ENCODE assay signal across 8 cellular contexts in the genomic region with DNA sequence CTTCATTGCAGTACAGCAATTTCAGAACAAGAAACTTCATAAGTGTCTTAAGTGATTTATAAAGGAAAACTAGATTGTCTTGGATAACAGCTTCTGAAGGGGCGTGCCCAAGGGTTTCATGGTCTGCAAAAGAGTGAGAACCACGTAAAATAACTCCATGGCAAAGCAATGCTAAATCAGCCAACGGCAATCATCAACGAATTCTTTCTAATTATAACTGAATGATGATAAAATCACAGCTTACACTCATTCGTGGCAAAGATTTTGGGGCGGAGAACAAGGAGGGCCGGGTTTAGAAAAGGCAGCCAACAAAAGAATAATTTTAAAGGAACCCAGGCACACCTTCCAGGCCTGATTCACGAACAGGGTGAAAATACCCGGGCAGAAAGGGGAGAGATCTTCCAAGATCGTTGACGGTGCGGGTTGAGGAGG. TPM values are rescaled to one million over a fixed set of nuclear protein-coding genes. Genes with fewer than 3 reads are reported as not detected.
A peak's percentile ranks its signal among the peaks of the same experiment; 100 is the strongest.
DNase-seq lines count a peak whose midpoint lies in the region; ATAC-seq, FAIRE-seq and TF ChIP-seq lines count a peak whose summit lies in the region.

No MANE protein-coding gene starts in this region.

- ATAC-seq in activated CD8-positive, alpha-beta memory T cell treated with anti-CD3 and anti-CD28 coated beads, Interleukin-2, amount 10 ng/mL, durations not matched to agents 7 days and 5 days = no peak
- peak; percentile 25 for ATAC-seq in K562

- H3K27me3 ChIP-seq in K562 (ENCODE audit: control insufficient read depth in 2 of 2, insufficient read depth in 2 of 2, low read length in 2 of 2) = no peaks in the 10 kb centered on the region

- H3K27ac ChIP-seq in K562 (ENCODE audit: extremely low read depth, low read depth, low read length) = peak overlapping the region; percentile 91

- no peaks in the 10 kb centered on the region for H3K27me3 Mint-ChIP-seq in activated CD8-positive, alpha-beta memory T cell treated with anti-CD3 and anti-CD28 coated beads, Interleukin-2, amount 10 ng/mL, durations not matched to agents 7 days and 5 days

- no peaks in the 10 kb centered on the region for H3K36me3 ChIP-seq in K562 (ENCODE audit: control insufficient read depth, insufficient read depth, low read length)

- no peak for TF ChIP-seq RAD21 in K562 (CRISPR knock-in tag; conservative IDR thresholded peaks at IDR 0.05 in 1 of 2, IDR thresholded peaks at IDR 0.05 in 1 of 2)

- 1% methylated on average over 12 of the region's 12 CpGs for WGBS in K562 (ENCODE audit: insufficient coverage, low coverage, missing lambda C conversion rate)

- H3K36me3 Mint-ChIP-seq in activated CD8-positive, alpha-beta memory T cell treated with anti-CD3 and anti-CD28 coated beads, Interleukin-2, amount 10 ng/mL, durations not matched to agents 7 days and 5 days = peaks cover 17% of the 10 kb centered on the region

- peak overlapping the region; percentile 96 for H3K27ac Mint-ChIP-seq in activated CD8-positive, alpha-beta memory T cell treated with anti-CD3 and anti-CD28 coated beads, Interleukin-2, amount 10 ng/mL, durations not matched to agents 7 days and 5 days

- no peak for TF ChIP-seq CTCF in NB4 (IDR thresholded peaks at IDR 0.05; ENCODE audit: low read depth, low read length)
- no peak for TF ChIP-seq CTCF in K562 (IDR thresholded peaks at IDR 0.05 in 2 of 3, conservative IDR thresholded peaks at IDR 0.05 in 1 of 3; ENCODE audit: insufficient read depth in 2 of 3, low read depth in 1 of 3, low read length in 3 of 3)

- no peak for TF ChIP-seq EP300 in K562 (IDR thresholded peaks at IDR 0.05; ENCODE audit: low read length)

- CTCF ChIA-PET in activated CD8-positive, alpha-beta memory T cell treated with anti-CD3 and anti-CD28 coated beads, Interleukin-2, amount 10 ng/mL, durations not matched to agents 7 days and 5 days (lab: Charles Lee) = no interaction called here
- CTCF ChIA-PET in K562 (lab: Yijun Ruan, JAX; ENCODE audit: low intra/inter-chr PET ratio) = no interaction called here

- H4K20me1 ChIP-seq in K562 (replicated peaks; ENCODE audit: control insufficient read depth, insufficient read depth, low read length) = no peaks in the 10 kb centered on the region

- H3K4me3 Mint-ChIP-seq in activated CD8-positive, alpha-beta memory T cell treated with anti-CD3 and anti-CD28 coated beads, Interleukin-2, amount 10 ng/mL, durations not matched to agents 7 days and 5 days = peak overlapping the region; percentile 100

- intact Hi-C loops in K562 (cut with micrococcal nuclease) = no loop called here

- no peaks in the 10 kb centered on the region for H3K9me1 ChIP-seq in K562 (ENCODE audit: control insufficient read depth, insufficient read depth, low read length)

- H3K9me3 Mint-ChIP-seq in activated CD8-positive, alpha-beta memory T cell treated with anti-CD3 and anti-CD28 coated beads, Interleukin-2, amount 10 ng/mL, durations not matched to agents 7 days and 5 days (ENCODE audit: low read depth) = no peaks in the 10 kb centered on the region

- H3K9me3 ChIP-seq in K562 (replicated peaks; ENCODE audit: control insufficient read depth, insufficient read depth, low read depth, low read length) = no peaks in the 10 kb centered on the region

- H3K4me1 Mint-ChIP-seq in activated CD8-positive, alpha-beta memory T cell treated with anti-CD3 and anti-CD28 coated beads, Interleukin-2, amount 10 ng/mL, durations not matched to agents 7 days and 5 days = peaks cover 53% of the 10 kb centered on the region

- H2AFZ ChIP-seq in K562 (ENCODE audit: low read depth, low read length) = peak overlapping the region; percentile 94

- peak; percentile 46 for FAIRE-seq in K562 (lab: Jason Lieb, UNC)

- peak overlapping the region; percentile 96 for H3K4me2 ChIP-seq in K562 (ENCODE audit: insufficient read depth, low read length)

- TSS peak; percentile 60 for BruUV-seq in K562 (replicated peaks; lab: Mats Ljungman, UMichigan)

- peak overlapping the region; percentile 92 to 97 for H3K9ac ChIP-seq in K562 (ENCODE audit: insufficient read depth in 1 of 2, low read depth in 2 of 2, low read length in 2 of 2)

- POLR2A ChIA-PET in K562 (lab: Yijun Ruan, JAX) = interaction anchor here (0.7 to 1.4 kb wide), 3 partner anchors 10 to 1309 kb away, joined by 3 read pairs; no protein-coding TSS in a partner anchor

- H3K4me3 ChIP-seq in NB4 (ENCODE audit: low read depth, low read length) (peak overlapping the region; percentile 90), K562 (peak overlapping the region; percentile 70)

- no peaks in the 10 kb centered on the region for H3K4me1 ChIP-seq in K562 (replicated peaks in 1 of 2; ENCODE audit: control insufficient read depth in 2 of 2, insufficient read depth in 2 of 2, low read length in 2 of 2)

- in situ Hi-C loops in K562 (cut with MboI) = no loop called here

- H3K79me2 ChIP-seq in K562 (ENCODE audit: control insufficient read depth, insufficient read depth, low read length) = peaks cover 55% of the 10 kb centered on the region

- no peak for TF ChIP-seq POLR2A in NB4 (IDR thresholded peaks at IDR 0.05; ENCODE audit: extremely low read depth, insufficient read length)
- TF ChIP-seq POLR2A in K562 (conservative IDR thresholded peaks at IDR 0.05) = no peak

- DNase-seq in activated CD8-positive, alpha-beta memory T cell treated with anti-CD3 and anti-CD28 coated beads, Interleukin-2, amount 10 ng/mL, durations not matched to agents 7 days and 5 days = no peak
- DNase-seq in activated CD8-positive, alpha-beta memory T cell treated with anti-CD3 and anti-CD28 coated beads, Interleukin-2, amount 50 U/mL, for 4 hours = no peak
- DNase-seq in NB4 (ENCODE audit: low read depth) (peak; percentile 40), K562 (ENCODE audit: extremely low read depth in 1 of 4, low spot score in 3 of 4) (peak in 1 of 4 experiments; percentile 52), iris pigment epithelial cell (ENCODE audit: low read depth) (peak; percentile 45), NCI-H510A (lab: John Stamatoyannopoulos, UW) (no peak), NOMO-1 treated with dmso at 0.1 percent for 144 hours (lab: John Stamatoyannopoulos, UW; ENCODE audit: unreplicated experiment) (no peak)
- peak in 4 of 6 experiments; percentile 7 to 74 (median 38) for DNase-seq in stimulated activated naive CD4-positive, alpha-beta T cell (lab: John Stamatoyannopoulos, UW)

TF ChIP-seq in K562, 482 proteins besides CTCF, POLR2A, EP300 and RAD21 (continues in another document):
- TF ChIP-seq POLR2AphosphoS5 (IDR thresholded peaks at IDR 0.05; ENCODE audit: control insufficient read depth, insufficient read depth, low read depth, low read length) = no peak
- TF ChIP-seq, protein P1, sequence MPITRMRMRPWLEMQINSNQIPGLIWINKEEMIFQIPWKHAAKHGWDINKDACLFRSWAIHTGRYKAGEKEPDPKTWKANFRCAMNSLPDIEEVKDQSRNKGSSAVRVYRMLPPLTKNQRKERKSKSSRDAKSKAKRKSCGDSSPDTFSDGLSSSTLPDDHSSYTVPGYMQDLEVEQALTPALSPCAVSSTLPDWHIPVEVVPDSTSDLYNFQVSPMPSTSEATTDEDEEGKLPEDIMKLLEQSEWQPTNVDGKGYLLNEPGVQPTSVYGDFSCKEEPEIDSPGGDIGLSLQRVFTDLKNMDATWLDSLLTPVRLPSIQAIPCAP (CRISPR knock-in tag; IDR thresholded peaks at IDR 0.05; ENCODE audit: borderline replicate concordance) = no peak

RNA-seq across cellular contexts. Expression of a gene that starts 0.6 kb away (rescaled TPM):
- total RNA-seq in activated CD8-positive, alpha-beta memory T cell treated with anti-CD3 and anti-CD28 coated beads, Interleukin-2, amount 10 ng/mL, durations not matched to agents 7 days and 5 days = 1 to 10 TPM; 5.6 to 6.8 TPM
- 5.0 and 25.3 TPM in 2 replicates for total RNA-seq in K562 (2011; cell fraction: chromatin; rRNA removed; ENCODE audit: low replicate concordance)
- 2.3 and 4.3 TPM in 2 replicates for total RNA-seq in K562 (2011; cell fraction: nucleolus; rRNA removed)
- total RNA-seq in K562 (2011; cell fraction: nucleoplasm; rRNA removed) = 5.4 and 8.3 TPM in 2 replicates
- 2.7 and 3.5 TPM in 2 replicates for total RNA-seq in K562 (2014; rRNA removed)
- 8.8 and 11.0 TPM in 2 replicates for total RNA-seq in K562 (2014; rRNA removed; fragmentation: Illumina TruSeq; extraction: Trizol)
- 8.9 and 10.1 TPM in 2 replicates for total RNA-seq in K562 (2015; rRNA removed; fragmentation: Illumina TruSeq; extraction: Trizol)
- total RNA-seq in K562 (2021) = 7.0 and 7.3 TPM in 2 replicates
- 5.0 and 5.4 TPM in 2 replicates for polyA plus RNA-seq in K562 (2011; rRNA removed)
- 0.83 and 2.4 TPM in 2 replicates for polyA plus RNA-seq in K562 (2011; cell fraction: cytosol; rRNA removed)
- polyA plus RNA-seq in K562 (2011; cell fraction: nucleus; rRNA removed) = 4.8 and 7.6 TPM in 2 replicates
- 2.5 and 3.4 TPM in 2 replicates for polyA plus RNA-seq in K562 (2012)
- polyA plus RNA-seq in K562 (2014; fragmentation: Illumina TruSeq; extraction: Trizol) = 3.5 and 4.4 TPM in 2 replicates
- 1 to 10 TPM; 2.0 to 2.3 TPM for polyA plus RNA-seq in K562 (2014; fragmentation: Nextera tagmentation; extraction: Ambion mirVana)
- 2.2 TPM in 2 replicates for polyA plus RNA-seq in K562 (2014; rRNA removed)
- polyA minus RNA-seq in K562 (2011; rRNA and poly(A)+ RNA removed) = 19.4 and 29.3 TPM in 2 replicates
- 5.5 and 7.3 TPM in 2 replicates for polyA minus RNA-seq in K562 (2011; cell fraction: cytosol; rRNA and poly(A)+ RNA removed)
- 8.5 and 22.3 TPM in 2 replicates for polyA minus RNA-seq in K562 (2011; cell fraction: nucleus; rRNA and poly(A)+ RNA removed)

RNA-seq across cellular contexts. Expression of a gene that starts 54.0 kb away (rescaled TPM):
- total RNA-seq in activated CD8-positive, alpha-beta memory T cell treated with anti-CD3 and anti-CD28 coated beads, Interleukin-2, amount 10 ng/mL, durations not matched to agents 7 days and 5 days = 10 to 100 TPM; 73.8 to 91.3 TPM
- 25.1 and 120 TPM in 2 replicates for total RNA-seq in K562 (2011; cell fraction: chromatin; rRNA removed; ENCODE audit: low replicate concordance)
- 17.5 and 27.9 TPM in 2 replicates for total RNA-seq in K562 (2011; cell fraction: nucleolus; rRNA removed)
- total RNA-seq in K562 (2011; cell fraction: nucleoplasm; rRNA removed) = 48.8 and 68.2 TPM in 2 replicates
- total RNA-seq in K562 (2014; rRNA removed) = 49.1 and 55.6 TPM in 2 replicates
- total RNA-seq in K562 (2014; rRNA removed; fragmentation: Illumina TruSeq; extraction: Trizol) = 84.4 and 92.9 TPM in 2 replicates
- 70.1 and 75.3 TPM in 2 replicates for total RNA-seq in K562 (2015; rRNA removed; fragmentation: Illumina TruSeq; extraction: Trizol)
- 56.2 and 57.1 TPM in 2 replicates for total RNA-seq in K562 (2021)
- 20.9 and 44.1 TPM in 2 replicates for polyA plus RNA-seq in K562 (2011; rRNA removed)
- polyA plus RNA-seq in K562 (2011; cell fraction: cytosol; rRNA removed) = 3.4 and 6.5 TPM in 2 replicates
- polyA plus RNA-seq in K562 (2011; cell fraction: nucleus; rRNA removed) = 27.2 and 34.1 TPM in 2 replicates
- polyA plus RNA-seq in K562 (2012) = 26.8 and 27.4 TPM in 2 replicates
- polyA plus RNA-seq in K562 (2014; fragmentation: Illumina TruSeq; extraction: Trizol) = 38.9 and 46.4 TPM in 2 replicates
- 10 to 100 TPM; 22.7 to 25.5 TPM for polyA plus RNA-seq in K562 (2014; fragmentation: Nextera tagmentation; extraction: Ambion mirVana)
- polyA plus RNA-seq in K562 (2014; rRNA removed) = 29.5 and 34.6 TPM in 2 replicates
- 99.8 and 125 TPM in 2 replicates for polyA minus RNA-seq in K562 (2011; rRNA and poly(A)+ RNA removed)
- 28.4 and 49.2 TPM in 2 replicates for polyA minus RNA-seq in K562 (2011; cell fraction: cytosol; rRNA and poly(A)+ RNA removed)
- 79.3 and 109 TPM in 2 replicates for polyA minus RNA-seq in K562 (2011; cell fraction: nucleus; rRNA and poly(A)+ RNA removed)

Comparison
In these comparisons a context has a peak if more than half of its experiments do, and no peak if none do; other contexts are left out.
1. DNase-seq: peak in NB4 (single experiment), iris pigment epithelial cell (single experiment) and stimulated activated naive CD4-positive, alpha-beta T cell (4 of 6); none in activated CD8-positive, alpha-beta memory T cell treated with anti-CD3 and anti-CD28 coated beads, Interleukin-2, amount 10 ng/mL, durations not matched to agents 7 days and 5 days (single experiment), activated CD8-positive, alpha-beta memory T cell treated with anti-CD3 and anti-CD28 coated beads, Interleukin-2, amount 50 U/mL, for 4 hours (single experiment), NCI-H510A (single experiment) and NOMO-1 treated with dmso at 0.1 percent for 144 hours (single experiment).